Comparison of ENCODE assay signal across 21 cellular contexts in genomic region chr1:160431571-160431970, GRCh38. TPM values are rescaled to one million over a fixed set of nuclear protein-coding genes. Genes with fewer than 3 reads are reported as not detected.
DNase-seq lines count a peak whose midpoint lies in the region; ATAC-seq and TF ChIP-seq lines count a peak whose summit lies in the region.
"Had no signal": no experiment of that assay in that cellular context is flagged by ENCODE, and none has a peak within 500 bp of the region (broad histone marks: within the 10 kb centered on the region; RNA-seq: fewer than 3 reads in every experiment).

No MANE protein-coding gene starts in this region.

- H3K9ac ChIP-seq in mammary epithelial cell (ENCODE audit: insufficient read depth, low read length) = no peak overlapping the region

- H3K4me3 ChIP-seq in mammary epithelial cell (replicated peaks in 1 of 3; ENCODE audit: insufficient read depth in 1 of 3, low read depth in 2 of 3, low read length in 3 of 3) = no peak overlapping the region
- H3K4me3 ChIP-seq: gastrocnemius medialis, HAP-1 had no signal

- H3K9me3 Mint-ChIP-seq in activated T-cell treated with anti-CD3 and anti-CD28 coated beads, Interleukin-2, amount 50 U/mL, for 72 hours = peaks cover 10 to 13% of the 10 kb centered on the region in 2 donors
- H3K9me3 Mint-ChIP-seq in activated T-cell treated with anti-CD3 and anti-CD28 coated beads, Interleukin-2, amount 50 U/mL, for 4 hours = peaks cover 17% of the 10 kb centered on the region
- H3K9me3 Mint-ChIP-seq in T-cell = peaks cover 7 to 10% (median 10%) of the 10 kb centered on the region in 3 donors
- H3K9me3 Mint-ChIP-seq in central memory CD8-positive, alpha-beta T cell = peaks cover 6% of the 10 kb centered on the region
- peaks cover 31% of the 10 kb centered on the region for H3K9me3 Mint-ChIP-seq in stimulated activated naive CD8-positive, alpha-beta T cell treated with anti-CD3 and anti-CD28 coated beads, Interleukin-15, Interleukin-2, amounts not matched to agents 100 ng/mL and 50 ng/mL, for 24 hours
- H3K9me3 Mint-ChIP-seq: brain, type B pancreatic cell had no signal

- no peak for DNase-seq in activated T-cell treated with anti-CD3 and anti-CD28 coated beads, Interleukin-2, amount 50 U/mL, for 72 hours
- DNase-seq in activated T-cell treated with anti-CD3 and anti-CD28 coated beads, Interleukin-2, amount 50 U/mL, for 4 hours = no peak
- DNase-seq in T-cell = no peak
- no peak for DNase-seq in central memory CD8-positive, alpha-beta T cell (ENCODE audit: low spot score in 2 of 2)
- no peak for DNase-seq in mammary epithelial cell
- no peak for DNase-seq in stimulated activated CD4-positive, alpha-beta T cell treated with anti-CD3 and anti-CD28 coated beads, Interleukin-4, amount 100 ng/mL, for 4 hours
- DNase-seq: activated gamma-delta T cell, COR-L47, EL, gastrocnemius medialis, IMR-90, left colon, midbrain, NCI-H2227 treated with DMSO at 0.1 percent for 48 hours had no signal

- H3K4me1 Mint-ChIP-seq in activated T-cell treated with anti-CD3 and anti-CD28 coated beads, Interleukin-2, amount 50 U/mL, for 72 hours (ENCODE audit: low read depth) = peaks cover 69% of the 10 kb centered on the region
- peaks cover 79% of the 10 kb centered on the region for H3K4me1 Mint-ChIP-seq in activated T-cell treated with anti-CD3 and anti-CD28 coated beads, Interleukin-2, amount 50 U/mL, for 4 hours (ENCODE audit: low read depth)
- peaks cover 64 to 89% (median 76%) of the 10 kb centered on the region in 3 donors for H3K4me1 Mint-ChIP-seq in T-cell
- peaks cover 73% of the 10 kb centered on the region for H3K4me1 Mint-ChIP-seq in central memory CD8-positive, alpha-beta T cell
- peaks cover 91% of the 10 kb centered on the region for H3K4me1 Mint-ChIP-seq in stimulated activated naive CD8-positive, alpha-beta T cell treated with anti-CD3 and anti-CD28 coated beads, Interleukin-15, Interleukin-2, amounts not matched to agents 100 ng/mL and 50 ng/mL, for 24 hours (ENCODE audit: low read depth)

- H3K4me3 Mint-ChIP-seq in activated T-cell treated with anti-CD3 and anti-CD28 coated beads, Interleukin-2, amount 50 U/mL, for 72 hours = peak overlapping the region; percentile 31 to 58
- H3K4me3 Mint-ChIP-seq in activated T-cell treated with anti-CD3 and anti-CD28 coated beads, Interleukin-2, amount 50 U/mL, for 4 hours = no peak overlapping the region
- H3K4me3 Mint-ChIP-seq in T-cell = peak overlapping the region in 1 of 3 donors; percentile 17
- H3K4me3 Mint-ChIP-seq in central memory CD8-positive, alpha-beta T cell = peak overlapping the region; percentile 54
- peak overlapping the region; percentile 35 for H3K4me3 Mint-ChIP-seq in stimulated activated naive CD8-positive, alpha-beta T cell treated with anti-CD3 and anti-CD28 coated beads, Interleukin-15, Interleukin-2, amounts not matched to agents 100 ng/mL and 50 ng/mL, for 24 hours
- H3K4me3 Mint-ChIP-seq: brain, type B pancreatic cell had no signal

- in situ Hi-C loops in mammary epithelial cell (cut with MboI; ENCODE audit: low sequenced_read_pairs in 2 of 2) = loop anchor here (5.0 kb wide), 1 partner anchor 176 kb away; no protein-coding TSS in a partner anchor

- no peak overlapping the region for H2AFZ ChIP-seq in mammary epithelial cell (ENCODE audit: low read depth, low read length)

- H3K27me3 Mint-ChIP-seq in activated T-cell treated with anti-CD3 and anti-CD28 coated beads, Interleukin-2, amount 50 U/mL, for 72 hours (ENCODE audit: low read depth) = no peaks in the 10 kb centered on the region
- H3K27me3 Mint-ChIP-seq in activated T-cell treated with anti-CD3 and anti-CD28 coated beads, Interleukin-2, amount 50 U/mL, for 4 hours (ENCODE audit: low read depth) = no peaks in the 10 kb centered on the region
- H3K27me3 Mint-ChIP-seq in T-cell = no peaks in the 10 kb centered on the region
- H3K27me3 Mint-ChIP-seq in central memory CD8-positive, alpha-beta T cell = no peaks in the 10 kb centered on the region
- no peaks in the 10 kb centered on the region for H3K27me3 Mint-ChIP-seq in stimulated activated naive CD8-positive, alpha-beta T cell treated with anti-CD3 and anti-CD28 coated beads, Interleukin-15, Interleukin-2, amounts not matched to agents 100 ng/mL and 50 ng/mL, for 24 hours
- H3K27me3 Mint-ChIP-seq: brain had no signal

- no peaks in the 10 kb centered on the region for H3K9me3 ChIP-seq in mammary epithelial cell (replicated peaks; ENCODE audit: insufficient read depth, low read length)
- H3K9me3 ChIP-seq: gastrocnemius medialis, HAP-1 had no signal

- dilution Hi-C loops in mammary epithelial cell (cut with HindIII; ENCODE audit: low sequenced_read_pairs) = no loop called here

- H3K27ac ChIP-seq in mammary epithelial cell (ENCODE audit: insufficient read depth, low read depth, low read length) = no peak overlapping the region
- H3K27ac ChIP-seq: gastrocnemius medialis, HL-60 had no signal

- peaks cover 15 to 24% of the 10 kb centered on the region in 2 donors for H3K36me3 Mint-ChIP-seq in activated T-cell treated with anti-CD3 and anti-CD28 coated beads, Interleukin-2, amount 50 U/mL, for 72 hours (ENCODE audit: insufficient read depth in 2 of 2)
- peaks cover 9% of the 10 kb centered on the region for H3K36me3 Mint-ChIP-seq in activated T-cell treated with anti-CD3 and anti-CD28 coated beads, Interleukin-2, amount 50 U/mL, for 4 hours (ENCODE audit: insufficient read depth)
- peaks cover 5% of the 10 kb centered on the region for H3K36me3 Mint-ChIP-seq in T-cell
- H3K36me3 Mint-ChIP-seq in central memory CD8-positive, alpha-beta T cell (ENCODE audit: insufficient read depth) = peaks cover 10% of the 10 kb centered on the region
- peaks cover 34% of the 10 kb centered on the region for H3K36me3 Mint-ChIP-seq in stimulated activated naive CD8-positive, alpha-beta T cell treated with anti-CD3 and anti-CD28 coated beads, Interleukin-15, Interleukin-2, amounts not matched to agents 100 ng/mL and 50 ng/mL, for 24 hours (ENCODE audit: low read depth)

- no peak for TF ChIP-seq CTCF in mammary epithelial cell (conservative IDR thresholded peaks at IDR 0.05 in 1 of 2, IDR thresholded peaks at IDR 0.05 in 1 of 2; ENCODE audit: extremely low read depth in 1 of 2, insufficient read depth in 1 of 2, low read depth in 1 of 2, low read length in 2 of 2)

- H3K27me3 ChIP-seq in mammary epithelial cell (ENCODE audit: insufficient read depth, low read length) = peaks cover 3% of the 10 kb centered on the region
- H3K27me3 ChIP-seq: gastrocnemius medialis had no signal

- no peaks in the 10 kb centered on the region for H3K79me2 ChIP-seq in mammary epithelial cell (ENCODE audit: insufficient read depth, low read length)

- no peaks in the 10 kb centered on the region for H3K36me3 ChIP-seq in mammary epithelial cell (ENCODE audit: insufficient read depth, low read length)
- H3K36me3 ChIP-seq: gastrocnemius medialis, HAP-1 had no signal

- peak overlapping the region; percentile 94 for H3K27ac Mint-ChIP-seq in activated T-cell treated with anti-CD3 and anti-CD28 coated beads, Interleukin-2, amount 50 U/mL, for 72 hours
- H3K27ac Mint-ChIP-seq in T-cell = peak overlapping the region; percentile 90 to 91
- peak overlapping the region; percentile 82 for H3K27ac Mint-ChIP-seq in central memory CD8-positive, alpha-beta T cell (ENCODE audit: low read depth)
- peak overlapping the region; percentile 92 for H3K27ac Mint-ChIP-seq in stimulated activated naive CD8-positive, alpha-beta T cell treated with anti-CD3 and anti-CD28 coated beads, Interleukin-15, Interleukin-2, amounts not matched to agents 100 ng/mL and 50 ng/mL, for 24 hours
- H3K27ac Mint-ChIP-seq: brain, type B pancreatic cell had no signal

- no peak for ATAC-seq in activated T-cell treated with anti-CD3 and anti-CD28 coated beads, Interleukin-2, amount 50 U/mL, for 72 hours (replicated peaks in 1 of 2)
- no peak for ATAC-seq in activated T-cell treated with anti-CD3 and anti-CD28 coated beads, Interleukin-2, amount 50 U/mL, for 4 hours
- no peak for ATAC-seq in T-cell (replicated peaks in 1 of 4)
- ATAC-seq in central memory CD8-positive, alpha-beta T cell (replicated peaks; ENCODE audit: extremely low read depth, poor library complexity, severe bottlenecking) = no peak
- no peak for ATAC-seq in GM21723 (IDR thresholded peaks at IDR 0.05; ENCODE audit: unreplicated experiment)
- ATAC-seq: gastrocnemius medialis, left colon, SK-N-SH treated with all-trans-retinoic acid at 6 μM for 48 hours had no signal

- CTCF ChIA-PET in T-cell (lab: Charles Lee) = interaction anchor here in 1 of 2 donors (0.6 kb wide), 1 partner anchor 134 kb away, joined by 3 read pairs; no protein-coding TSS in a partner anchor
- CTCF ChIA-PET in mammary epithelial cell (lab: Charles Lee; ENCODE audit: low non-redundant PET) = no interaction called here

- H3K4me1 ChIP-seq in mammary epithelial cell (ENCODE audit: insufficient read depth, low read length) = no peaks in the 10 kb centered on the region
- H3K4me1 ChIP-seq: gastrocnemius medialis, HAP-1 had no signal

- no peaks in the 10 kb centered on the region for H4K20me1 ChIP-seq in mammary epithelial cell (ENCODE audit: insufficient read depth, low read length)

- 94% methylated on average over 2 of the region's 2 CpGs for WGBS in mammary epithelial cell (ENCODE audit: low coverage, missing lambda C conversion rate)

- BruUV-seq in mammary epithelial cell (replicated peaks; lab: Mats Ljungman, UMichigan) = no TSS peak

- POLR2A ChIA-PET in T-cell (lab: Charles Lee) = interaction anchor here in 1 of 2 donors (0.5 kb wide), 1 partner anchor 51 kb away, joined by 4 read pairs; no protein-coding TSS in a partner anchor

- intact Hi-C loops in mammary epithelial cell (cut with micrococcal nuclease) = no loop called here

- no peak overlapping the region for H3K4me2 ChIP-seq in mammary epithelial cell (ENCODE audit: insufficient read depth, low read depth, low read length)

RNA-seq across cellular contexts. Expression of gene VANGL2, which starts 31.2 kb away (rescaled TPM):
- total RNA-seq in activated T-cell treated with anti-CD3 and anti-CD28 coated beads, Interleukin-2, amount 50 U/mL, for 72 hours = under 1 TPM; 0.28 to 0.55 TPM
- under 1 TPM; 0.08 TPM for total RNA-seq in activated T-cell treated with anti-CD3 and anti-CD28 coated beads, Interleukin-2, amount 50 U/mL, for 4 hours
- total RNA-seq in T-cell (under 1 TPM in 3 of 5 donors, not detected in 2; 0.16 to 0.26 (median 0.20) TPM), mammary epithelial cell (10 to 100 TPM in 1 of 2 donors, 1 to 10 TPM in 1; 8.7 to 10.3 TPM)
- polyA plus RNA-seq in mammary epithelial cell = 7.4 TPM
- 6.4 TPM for polyA minus RNA-seq in mammary epithelial cell

Comparison
In these comparisons a context has a peak if more than half of its experiments do, and no peak if none do; other contexts are left out.
1. RNA of gene VANGL2, which starts 31.2 kb away (total RNA-seq): 8.7 to 10.3 TPM in mammary epithelial cell; 0.28 to 0.55 TPM in activated T-cell treated with anti-CD3 and anti-CD28 coated beads, Interleukin-2, amount 50 U/mL, for 72 hours, 0.16 to 0.26 TPM in T-cell and 0.08 TPM in activated T-cell treated with anti-CD3 and anti-CD28 coated beads, Interleukin-2, amount 50 U/mL, for 4 hours; every median in the first group is over 4 times any median in the second.
2. Peak in every context shown above with its lines, with median percentiles within 50 percentile points of each other: H3K27ac Mint-ChIP-seq.